ENCODE assay signal across 1 cellular context in the genomic region with DNA sequence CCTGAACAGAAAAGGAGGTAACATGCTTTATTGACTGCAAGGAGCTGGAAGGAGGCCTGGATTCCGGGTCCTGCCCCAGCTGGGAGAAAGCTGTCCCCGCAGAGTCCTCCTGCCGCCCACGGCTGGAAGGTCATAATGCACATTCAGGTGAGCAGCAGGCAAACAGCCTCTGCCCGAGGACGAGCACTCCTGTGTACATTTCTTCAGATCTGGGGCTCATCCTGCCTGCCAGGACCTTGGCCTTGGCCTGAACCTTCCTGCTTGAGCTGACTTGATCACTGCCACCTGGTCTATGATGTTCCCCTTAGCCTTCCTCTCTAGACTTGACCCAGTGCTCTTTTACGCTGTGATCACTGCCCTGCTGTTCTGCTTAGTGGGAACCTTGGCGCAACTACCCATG.
TF ChIP-seq lines count a peak whose summit lies in the region.

No MANE protein-coding gene starts in this region.

TF ChIP-seq in GM12891, 5 proteins besides CTCF, POLR2A, EP300 and RAD21:
- TF ChIP-seq POU2F2 (IDR thresholded peaks at IDR 0.05; ENCODE audit: low read depth, low read length) (no peak), SPI1 (IDR thresholded peaks at IDR 0.05; ENCODE audit: low read depth, low read length) (no peak), TAF1 (IDR thresholded peaks at IDR 0.05; ENCODE audit: low read depth, low read length) (no peak), POLR2AphosphoS5 (IDR thresholded peaks at IDR 0.05; ENCODE audit: low read depth, low read length) (no peak), PAX5 (IDR thresholded peaks at IDR 0.05; ENCODE audit: insufficient read depth, low read length, severe bottlenecking) (no peak)
